In genomic region chr7:2253021-2253420, GRCh38 we compare ENCODE assay signal across 1 cellular context.
TF ChIP-seq lines count a peak whose summit lies in the region.

No MANE protein-coding gene starts in this region.

TF ChIP-seq in H1, 55 proteins besides CTCF, POLR2A, EP300 and RAD21:
- TF ChIP-seq TBP (IDR thresholded peaks at IDR 0.05; ENCODE audit: low read depth, low read length) (no peak), KDM1A (IDR thresholded peaks at IDR 0.05; ENCODE audit: borderline replicate concordance, low read length) (no peak), MAX (IDR thresholded peaks at IDR 0.05) (no peak), ATF3 (IDR thresholded peaks at IDR 0.05; ENCODE audit: insufficient read depth, low read depth, low read length) (no peak), CBX8 (IDR thresholded peaks at IDR 0.05; ENCODE audit: borderline replicate concordance, low read depth, low read length) (no peak)
